In the genomic region with DNA sequence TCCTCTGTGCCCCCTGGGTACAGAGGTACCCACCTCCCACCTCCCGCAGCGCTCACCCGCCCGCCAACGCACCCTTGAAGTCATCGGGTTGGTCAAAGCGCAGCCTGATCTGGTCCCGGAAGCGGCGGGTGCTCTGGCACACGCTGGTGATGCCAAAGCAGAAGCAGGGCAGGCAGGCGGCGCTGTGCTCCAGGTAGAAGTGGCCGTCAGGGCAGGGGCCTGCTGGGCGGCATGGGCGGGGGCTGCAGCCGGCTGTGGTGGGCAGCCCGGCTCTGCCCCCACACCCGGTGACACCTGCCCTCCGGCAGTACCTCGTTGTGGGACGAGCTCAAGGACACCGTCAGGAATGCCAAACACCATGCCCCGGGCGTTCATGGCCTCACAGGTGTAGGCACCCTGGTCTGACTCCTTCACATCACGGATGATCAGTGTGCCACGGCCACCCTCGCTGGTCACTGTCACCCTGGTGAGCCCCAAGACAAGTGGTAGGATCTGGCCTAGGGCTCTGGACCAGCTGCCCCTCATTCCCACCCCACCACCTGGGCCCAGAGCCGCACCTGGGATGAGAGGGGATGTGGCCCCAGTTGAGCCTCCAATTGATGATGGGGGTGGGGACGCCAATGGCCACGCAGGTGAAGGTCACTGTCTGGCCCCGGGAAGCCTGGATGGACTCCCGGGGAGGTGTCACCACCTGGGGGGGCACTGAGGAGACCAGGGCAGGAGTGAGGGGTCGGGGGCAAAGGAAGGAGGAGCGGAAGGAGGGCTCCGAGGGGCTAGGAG, we compare ENCODE assay signal across 20 cellular contexts.
"Had no signal": no experiment of that assay in that cellular context is flagged by ENCODE, and none has a peak within 500 bp of the region (broad histone marks: within the 10 kb centered on the region; RNA-seq: fewer than 3 reads in every experiment).

No MANE protein-coding gene starts in this region.

- H2AFZ ChIP-seq: hepatocyte had no signal

- H3K27ac Mint-ChIP-seq: natural killer cell; stimulated activated effector memory CD8-positive, alpha-beta T cell treated with anti-CD3 and anti-CD28 coated beads, Interleukin-12 subunit alpha, Interleukin-12 subunit beta, amount 100 ng/mL, for 72 hours had no signal

- DNase-seq: cortex of kidney; dorsolateral prefrontal cortex; effector CD8-positive, alpha-beta T cell; left colon; mucosa of descending colon; natural killer cell; nucleus accumbens; ovary; small intestine; stimulated activated CD4-positive, alpha-beta T cell treated with anti-CD3 and anti-CD28 coated beads, Interleukin-4, amount 100 ng/mL, for 1 hour; stimulated activated CD8-positive, alpha-beta memory T cell treated with anti-CD3 and anti-CD28 coated beads, Interleukin-4, amount 100 ng/mL, for 48 hours; stimulated activated naive CD8-positive, alpha-beta T cell treated with anti-CD3 and anti-CD28 coated beads, Interleukin-15, Interleukin-2, amounts not matched to agents 100 U/mL and 50 U/mL, for 24 hours; thyroid gland had no signal

- H3K79me2 ChIP-seq: hepatocyte had no signal

- H3K4me1 ChIP-seq: suprapubic skin, thyroid gland had no signal

- H3K4me3 ChIP-seq: dorsolateral prefrontal cortex, hepatocyte, mucosa of descending colon, ovary, right atrium auricular region, suprapubic skin, thyroid gland had no signal

- H3K9me3 Mint-ChIP-seq: central memory CD8-positive, alpha-beta T cell; natural killer cell; neural crest cell; stimulated activated effector memory CD8-positive, alpha-beta T cell treated with anti-CD3 and anti-CD28 coated beads, Interleukin-12 subunit alpha, Interleukin-12 subunit beta, amount 100 ng/mL, for 72 hours had no signal

- H3K27me3 ChIP-seq: dorsolateral prefrontal cortex, hepatocyte, ovary, right atrium auricular region, suprapubic skin, thyroid gland had no signal

- H3K27ac ChIP-seq: dorsolateral prefrontal cortex, hepatocyte, ovary, right atrium auricular region, suprapubic skin, thyroid gland had no signal

- H3K36me3 ChIP-seq: ovary had no signal

- H3K4me2 ChIP-seq: hepatocyte had no signal

- H3K4me1 Mint-ChIP-seq: central memory CD8-positive, alpha-beta T cell; neural crest cell; stimulated activated effector memory CD8-positive, alpha-beta T cell treated with anti-CD3 and anti-CD28 coated beads, Interleukin-12 subunit alpha, Interleukin-12 subunit beta, amount 100 ng/mL, for 72 hours had no signal

- H3K4me3 Mint-ChIP-seq: central memory CD8-positive, alpha-beta T cell; natural killer cell; neural crest cell; stimulated activated effector memory CD8-positive, alpha-beta T cell treated with anti-CD3 and anti-CD28 coated beads, Interleukin-12 subunit alpha, Interleukin-12 subunit beta, amount 100 ng/mL, for 72 hours had no signal

- ATAC-seq: esophagus mucosa; left colon; mucosa of descending colon; natural killer cell; stimulated activated effector memory CD8-positive, alpha-beta T cell treated with anti-CD3 and anti-CD28 coated beads, Interleukin-12 subunit alpha, Interleukin-12 subunit beta, amount 100 ng/mL, for 72 hours; stimulated activated naive CD8-positive, alpha-beta T cell treated with anti-CD3 and anti-CD28 coated beads, Interleukin-15, Interleukin-2, amounts not matched to agents 100 U/mL and 50 U/mL, for 24 hours had no signal

- H3K9me3 ChIP-seq: mucosa of descending colon, ovary, right atrium auricular region, suprapubic skin, thyroid gland had no signal

- H3K36me3 Mint-ChIP-seq: natural killer cell; stimulated activated effector memory CD8-positive, alpha-beta T cell treated with anti-CD3 and anti-CD28 coated beads, Interleukin-12 subunit alpha, Interleukin-12 subunit beta, amount 100 ng/mL, for 72 hours had no signal
